Comparison of ENCODE assay signal across 26 cellular contexts in the genomic region with DNA sequence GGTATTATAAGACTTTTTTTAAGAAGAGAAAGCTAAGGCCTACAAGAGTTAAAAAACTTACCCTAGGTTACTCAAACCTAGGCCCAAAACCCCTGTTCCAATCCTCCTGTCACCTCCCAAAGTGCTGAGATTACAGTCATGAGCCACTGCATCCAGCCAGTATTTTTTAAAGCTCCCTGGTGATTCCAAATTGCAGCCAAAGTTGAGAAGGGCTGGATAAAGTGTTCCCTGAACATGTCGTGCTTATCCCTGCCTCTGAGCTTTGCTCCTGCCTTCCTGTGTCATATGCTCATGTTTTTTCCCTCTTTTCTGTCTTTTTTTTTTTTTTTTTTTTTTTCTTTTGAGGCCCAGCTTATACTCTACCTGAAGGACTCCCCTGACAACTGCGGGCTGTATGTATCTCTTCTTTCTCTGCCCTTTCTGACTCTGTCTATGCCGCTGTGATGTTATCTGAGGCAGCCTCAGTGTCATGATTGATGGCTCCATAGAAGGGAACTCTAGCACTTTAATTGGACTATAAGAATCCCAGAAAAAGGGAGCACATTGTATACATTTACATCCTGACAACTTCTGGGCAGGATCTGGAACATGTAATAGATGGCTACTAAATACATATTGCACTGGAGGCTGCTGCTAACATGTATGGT. TPM values are rescaled to one million over a fixed set of nuclear protein-coding genes. Genes with fewer than 3 reads are reported as not detected.
"Had no signal": no experiment of that assay in that cellular context is flagged by ENCODE, and none has a peak within 500 bp of the region (broad histone marks: within the 10 kb centered on the region; RNA-seq: fewer than 3 reads in every experiment).

No MANE protein-coding gene starts in this region.

- H3K27me3 ChIP-seq: esophagus squamous epithelium, pancreas, right lobe of liver, vagina had no signal

- H3K9me3 ChIP-seq: esophagus squamous epithelium, heart right ventricle, pancreas, right lobe of liver, vagina had no signal

- H3K4me2 ChIP-seq: smooth muscle cell had no signal

- H3K4me1 ChIP-seq: pancreas, right lobe of liver had no signal

- DNase-seq: activated CD4-positive, alpha-beta memory T cell treated with anti-CD3 and anti-CD28 coated beads for 36 hours; activated CD4-positive, alpha-beta T cell treated with anti-CD3 and anti-CD28 coated beads for 48 hours; activated CD4-positive, CD25-positive, alpha-beta regulatory T cell; activated naive CD4-positive, alpha-beta T cell treated with Interleukin-2 at 50 U/mL for 16 hours; activated naive CD8-positive, alpha-beta T cell treated with anti-CD3 and anti-CD28 coated beads for 36 hours; activated T-cell treated with anti-CD3 and anti-CD28 coated beads, Interleukin-2, amount 50 U/mL, for 48 hours; amniotic stem cell; cerebellar nuclear complex; cortex of kidney; esophagus squamous epithelium; heart right ventricle; immature natural killer cell; pancreas; right lobe of liver; stimulated activated CD4-positive, alpha-beta T cell treated with anti-CD3 and anti-CD28 coated beads, Interleukin-15, amount 100 ng/mL, for 24 hours; trophoblast cell had no signal

- H3K27ac ChIP-seq: heart right ventricle, pancreas, right lobe of liver, vagina had no signal

- H3K4me3 ChIP-seq: esophagus squamous epithelium, heart right ventricle, pancreas, right lobe of liver, smooth muscle cell, vagina had no signal

- FAIRE-seq: bronchial epithelial cell, pancreas had no signal

- ATAC-seq: pancreas; right lobe of liver; stimulated activated memory B cell treated with anti-CD40 and anti-IgM and Interleukin-4, amounts not matched to agents 10 μg/mL and 1 μg/mL and 100 μg/mL, for 72 hours had no signal

- H3K36me3 ChIP-seq: heart right ventricle, pancreas, vagina had no signal

RNA-seq across cellular contexts. Expression of a gene that starts 8.0 kb away (rescaled TPM):
- total RNA-seq: activated CD4-positive, alpha-beta memory T cell treated with anti-CD3 and anti-CD28 coated beads for 36 hours; activated naive CD8-positive, alpha-beta T cell treated with anti-CD3 and anti-CD28 coated beads for 36 hours; kidney epithelial cell; mononuclear cell had no signal
- polyA plus RNA-seq: immature natural killer cell, smooth muscle cell had no signal

RNA-seq across cellular contexts. Expression of a gene that starts 13.5 kb away (rescaled TPM):
- total RNA-seq: activated CD4-positive, alpha-beta memory T cell treated with anti-CD3 and anti-CD28 coated beads for 36 hours; activated naive CD8-positive, alpha-beta T cell treated with anti-CD3 and anti-CD28 coated beads for 36 hours; endodermal cell; heart right ventricle; kidney epithelial cell; liver; mononuclear cell; pulmonary artery endothelial cell; temporal lobe had no signal
- polyA plus RNA-seq: heart right ventricle, immature natural killer cell, pancreas had no signal
